Comparison of ENCODE assay signal across 1 cellular context in genomic region chr9:120792898-120793765, GRCh38.
TF ChIP-seq lines count a peak whose summit lies in the region.

Gene FBXW2 (minus strand): TSS chr9:120793416. CDS start chr9:120788258, 5,158 bp downstream.

TF ChIP-seq in GM12878, 131 proteins besides CTCF, POLR2A, EP300 and RAD21 (continued from another document and continues in another):
- no peak for TF ChIP-seq IRF3 (IDR thresholded peaks at IDR 0.05)
- TF ChIP-seq KDM1A (IDR thresholded peaks at IDR 0.05; ENCODE audit: borderline replicate concordance) = no peak
- no peak for TF ChIP-seq ZBED1 (IDR thresholded peaks at IDR 0.05; ENCODE audit: borderline replicate concordance)
- TF ChIP-seq RELB (IDR thresholded peaks at IDR 0.05; ENCODE audit: low read depth) = peak; percentile 81
- TF ChIP-seq ZNF592 (IDR thresholded peaks at IDR 0.05) = no peak
- peak; percentile 79 for TF ChIP-seq HCFC1 (IDR thresholded peaks at IDR 0.05; ENCODE audit: low read length)
- no peak for TF ChIP-seq MYC (IDR thresholded peaks at IDR 0.05; ENCODE audit: insufficient read depth, insufficient read length, insufficient replicate concordance, low read length, severe bottlenecking)
- no peak for TF ChIP-seq ZNF24 (IDR thresholded peaks at IDR 0.05)
- TF ChIP-seq ZNF687 (IDR thresholded peaks at IDR 0.05) = peak; percentile 57
- TF ChIP-seq ZBTB33 (IDR thresholded peaks at IDR 0.05) = no peak
- TF ChIP-seq ZBTB4 (CRISPR knock-in tag; IDR thresholded peaks at IDR 0.05) = no peak
- peak; percentile 76; the same call in 1 of the 2 replicates for TF ChIP-seq NKRF (conservative IDR thresholded peaks at IDR 0.05)
- TF ChIP-seq CBFB (IDR thresholded peaks at IDR 0.05; ENCODE audit: low read depth) = peak; percentile 90
- no peak for TF ChIP-seq CUX1 (IDR thresholded peaks at IDR 0.05; ENCODE audit: insufficient replicate concordance, low read depth, low read length)
- TF ChIP-seq RELA (IDR thresholded peaks at IDR 0.05; ENCODE audit: borderline replicate concordance, partially characterized antibody) = no peak
- no peak for TF ChIP-seq CEBPZ (IDR thresholded peaks at IDR 0.05; ENCODE audit: low read depth, low read length)
- no peak for TF ChIP-seq CBX3 (IDR thresholded peaks at IDR 0.05; ENCODE audit: borderline replicate concordance, low read depth)
